Comparison of ENCODE assay signal across 1 cellular context in the genomic region with DNA sequence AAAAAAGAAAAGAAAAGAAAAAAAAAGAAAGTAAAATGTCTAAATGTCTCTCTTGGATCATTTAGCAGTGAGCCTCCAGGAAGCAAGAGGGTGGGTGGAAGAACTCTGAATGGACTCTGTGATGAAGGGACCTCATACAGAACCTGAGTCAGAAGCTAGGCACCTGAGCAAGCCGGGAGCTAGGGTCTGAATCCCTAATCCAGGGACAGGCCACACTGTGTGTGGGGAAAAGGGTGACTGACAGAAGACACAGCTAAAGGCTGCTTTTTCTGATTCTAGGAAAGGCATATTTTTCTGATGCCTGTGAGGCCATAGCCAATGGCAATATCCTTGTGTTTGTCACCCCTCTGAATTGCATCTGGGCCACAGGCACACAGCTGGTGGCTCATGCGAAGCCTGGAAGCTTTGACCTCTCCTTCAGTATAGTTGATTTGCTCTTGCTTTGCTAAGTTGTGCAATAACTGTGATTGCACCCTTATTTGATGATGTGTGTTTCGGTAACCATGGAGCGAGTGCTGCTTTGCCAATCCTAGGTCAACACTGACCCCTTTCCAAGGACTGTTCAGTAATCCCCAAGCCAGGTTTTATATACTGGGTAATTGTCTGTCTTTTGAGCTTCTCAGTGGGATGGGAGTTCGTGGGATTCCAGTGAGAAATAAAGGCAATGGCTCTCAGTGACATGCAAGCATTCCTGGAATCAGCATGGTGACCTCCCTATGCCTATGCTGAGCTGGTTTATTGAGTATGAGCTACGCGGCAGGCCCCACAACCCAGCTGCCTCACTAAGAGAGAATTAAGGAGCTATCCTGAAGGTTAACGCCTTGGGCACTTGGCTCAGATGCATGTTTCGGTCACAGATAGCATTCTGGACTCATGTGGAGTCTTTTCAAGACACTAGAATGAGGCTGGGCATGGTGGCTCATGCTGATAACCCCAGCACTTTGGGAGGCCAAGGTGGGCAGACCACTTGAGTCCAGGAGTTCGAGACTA.
TF ChIP-seq lines count a peak whose summit lies in the region.

No MANE protein-coding gene starts in this region.

TF ChIP-seq in GM12878, 131 proteins besides CTCF, POLR2A, EP300 and RAD21 (continued from another document):
- TF ChIP-seq, protein P1, sequence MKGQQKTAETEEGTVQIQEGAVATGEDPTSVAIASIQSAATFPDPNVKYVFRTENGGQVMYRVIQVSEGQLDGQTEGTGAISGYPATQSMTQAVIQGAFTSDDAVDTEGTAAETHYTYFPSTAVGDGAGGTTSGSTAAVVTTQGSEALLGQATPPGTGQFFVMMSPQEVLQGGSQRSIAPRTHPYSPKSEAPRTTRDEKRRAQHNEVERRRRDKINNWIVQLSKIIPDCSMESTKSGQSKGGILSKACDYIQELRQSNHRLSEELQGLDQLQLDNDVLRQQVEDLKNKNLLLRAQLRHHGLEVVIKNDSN (IDR thresholded peaks at IDR 0.05; ENCODE audit: borderline replicate concordance, extremely low read length, insufficient read depth, low read depth, low read length), result no peak
- TF ChIP-seq GATAD2B (conservative IDR thresholded peaks at IDR 0.05; ENCODE audit: low read depth) (no peak), ZNF24 (IDR thresholded peaks at IDR 0.05) (no peak)
